29 cellular contexts compared by ENCODE assay signal in the genomic region with DNA sequence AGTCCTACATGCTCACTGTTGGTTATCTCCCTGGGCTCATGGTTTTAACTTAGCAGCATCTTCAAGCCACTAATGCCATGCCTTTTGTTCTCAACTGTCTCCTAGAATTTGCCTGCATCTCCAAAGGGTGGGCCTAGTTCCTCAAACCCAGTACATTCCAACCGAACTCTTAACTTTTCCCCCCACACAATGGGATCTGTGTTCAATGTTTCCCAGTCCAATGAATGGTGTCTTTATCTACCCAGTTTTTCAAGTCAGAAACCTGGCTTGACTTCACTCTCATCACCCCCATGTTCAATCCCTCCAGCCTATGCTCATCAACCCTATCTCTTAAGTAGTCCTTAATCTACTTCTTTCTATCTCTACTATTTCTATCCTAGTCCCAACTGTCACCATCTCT. TPM values are rescaled to one million over a fixed set of nuclear protein-coding genes. Genes with fewer than 3 reads are reported as not detected.
DNase-seq lines count a peak whose midpoint lies in the region; ATAC-seq and TF ChIP-seq lines count a peak whose summit lies in the region.
"Had no signal": no experiment of that assay in that cellular context is flagged by ENCODE, and none has a peak within 500 bp of the region (broad histone marks: within the 10 kb centered on the region; RNA-seq: fewer than 3 reads in every experiment).

No MANE protein-coding gene starts in this region.

- H3K36me3 Mint-ChIP-seq in T-helper 1 cell treated with Interleukin-12 subunit alpha and Interleukin-12 subunit beta and Interleukin-4 antibody, amounts not matched to agents 30 μg/mL and 1 μg/mL, for 36 hours (ENCODE audit: low read depth), result peaks cover 74% of the 10 kb centered on the region
- peaks cover 31% of the 10 kb centered on the region for H3K36me3 Mint-ChIP-seq in natural killer cell treated with Interleukin-12 subunit alpha and Interleukin-12 subunit beta and Interleukin-15 and Interleukin-18, amount 100 ng/mL, for 72 hours
- no peaks in the 10 kb centered on the region for H3K36me3 Mint-ChIP-seq in natural killer cell
- peaks cover 87% of the 10 kb centered on the region for H3K36me3 Mint-ChIP-seq in activated T-helper 2 cell treated with anti-CD3 and anti-CD28 coated beads, Interferon-gamma antibody, Interleukin-2, Interleukin-4, amounts not matched to agents 10 μg/mL and 5 μg/mL and 100 μg/mL, durations not matched to agents 14 hours and 24 hours and 36 hours (ENCODE audit: low read depth)

- H3K4me3 Mint-ChIP-seq in T-helper 1 cell treated with Interleukin-12 subunit alpha and Interleukin-12 subunit beta and Interleukin-4 antibody, amounts not matched to agents 30 μg/mL and 1 μg/mL, for 36 hours, result peak overlapping the region; percentile 72
- peak overlapping the region; percentile 10 for H3K4me3 Mint-ChIP-seq in natural killer cell treated with Interleukin-12 subunit alpha and Interleukin-12 subunit beta and Interleukin-15 and Interleukin-18, amount 100 ng/mL, for 72 hours
- H3K4me3 Mint-ChIP-seq in natural killer cell, result no peak overlapping the region
- H3K4me3 Mint-ChIP-seq in activated T-helper 2 cell treated with anti-CD3 and anti-CD28 coated beads, Interferon-gamma antibody, Interleukin-2, Interleukin-4, amounts not matched to agents 10 μg/mL and 5 μg/mL and 100 μg/mL, durations not matched to agents 14 hours and 24 hours and 36 hours (ENCODE audit: low read depth), result peak overlapping the region; percentile 19
- H3K4me3 Mint-ChIP-seq: CD14-positive monocyte; stimulated activated memory B cell treated with anti-CD40 and anti-IgM and Interleukin-4, amounts not matched to agents 10 μg/mL and 1 μg/mL and 100 μg/mL, for 72 hours had no signal

- peaks cover 84% of the 10 kb centered on the region for H3K4me1 Mint-ChIP-seq in T-helper 1 cell treated with Interleukin-12 subunit alpha and Interleukin-12 subunit beta and Interleukin-4 antibody, amounts not matched to agents 30 μg/mL and 1 μg/mL, for 36 hours (ENCODE audit: low read depth)
- peaks cover 25 to 30% of the 10 kb centered on the region in 2 donors for H3K4me1 Mint-ChIP-seq in natural killer cell treated with Interleukin-12 subunit alpha and Interleukin-12 subunit beta and Interleukin-15 and Interleukin-18, amount 100 ng/mL, for 72 hours (ENCODE audit: low read depth in 2 of 2)
- H3K4me1 Mint-ChIP-seq in natural killer cell, result peaks cover 5 to 18% of the 10 kb centered on the region in 2 donors
- peaks cover 73% of the 10 kb centered on the region for H3K4me1 Mint-ChIP-seq in activated T-helper 2 cell treated with anti-CD3 and anti-CD28 coated beads, Interferon-gamma antibody, Interleukin-2, Interleukin-4, amounts not matched to agents 10 μg/mL and 5 μg/mL and 100 μg/mL, durations not matched to agents 14 hours and 24 hours and 36 hours (ENCODE audit: low read depth)
- H3K4me1 Mint-ChIP-seq: stimulated activated memory B cell treated with anti-CD40 and anti-IgM and Interleukin-4, amounts not matched to agents 10 μg/mL and 1 μg/mL and 100 μg/mL, for 72 hours had no signal

- intact Hi-C loops in natural killer cell (cut with micrococcal nuclease), result no loop called here
- intact Hi-C loops in activated T-helper 2 cell treated with anti-CD3 and anti-CD28 coated beads, Interferon-gamma antibody, Interleukin-2, Interleukin-4, amounts not matched to agents 10 μg/mL and 5 μg/mL and 100 μg/mL, durations not matched to agents 14 hours and 24 hours and 36 hours (cut with micrococcal nuclease), result no loop called here

- no peaks in the 10 kb centered on the region for H3K27me3 Mint-ChIP-seq in T-helper 1 cell treated with Interleukin-12 subunit alpha and Interleukin-12 subunit beta and Interleukin-4 antibody, amounts not matched to agents 30 μg/mL and 1 μg/mL, for 36 hours (ENCODE audit: low read depth)
- H3K27me3 Mint-ChIP-seq in natural killer cell treated with Interleukin-12 subunit alpha and Interleukin-12 subunit beta and Interleukin-15 and Interleukin-18, amount 100 ng/mL, for 72 hours, result peaks cover 0 to 6% of the 10 kb centered on the region in 2 donors
- no peaks in the 10 kb centered on the region for H3K27me3 Mint-ChIP-seq in natural killer cell (ENCODE audit: low read depth in 2 of 2)
- H3K27me3 Mint-ChIP-seq in activated T-helper 2 cell treated with anti-CD3 and anti-CD28 coated beads, Interferon-gamma antibody, Interleukin-2, Interleukin-4, amounts not matched to agents 10 μg/mL and 5 μg/mL and 100 μg/mL, durations not matched to agents 14 hours and 24 hours and 36 hours (ENCODE audit: low read depth), result no peaks in the 10 kb centered on the region
- H3K27me3 Mint-ChIP-seq: stimulated activated memory B cell treated with anti-CD40 and anti-IgM and Interleukin-4, amounts not matched to agents 10 μg/mL and 1 μg/mL and 100 μg/mL, for 72 hours had no signal

- TF ChIP-seq CTCF in natural killer cell (IDR thresholded peaks at IDR 0.05), result no peak

- ATAC-seq in natural killer cell treated with Interleukin-12 subunit alpha and Interleukin-12 subunit beta and Interleukin-15 and Interleukin-18, amount 100 ng/mL, for 72 hours, result no peak
- ATAC-seq in natural killer cell (no peak), HG03025 (IDR thresholded peaks at IDR 0.05; ENCODE audit: low FRiP score, unreplicated experiment) (no peak)
- ATAC-seq: left lobe of liver; sciatic nerve; stimulated activated memory B cell treated with anti-CD40 and anti-IgM and Interleukin-4, amounts not matched to agents 10 μg/mL and 1 μg/mL and 100 μg/mL, for 72 hours; upper lobe of right lung had no signal

- peak overlapping the region; percentile 91 for H3K27ac Mint-ChIP-seq in T-helper 1 cell treated with Interleukin-12 subunit alpha and Interleukin-12 subunit beta and Interleukin-4 antibody, amounts not matched to agents 30 μg/mL and 1 μg/mL, for 36 hours
- H3K27ac Mint-ChIP-seq in natural killer cell treated with Interleukin-12 subunit alpha and Interleukin-12 subunit beta and Interleukin-15 and Interleukin-18, amount 100 ng/mL, for 72 hours, result no peak overlapping the region
- H3K27ac Mint-ChIP-seq in natural killer cell, result no peak overlapping the region
- peak overlapping the region; percentile 97 for H3K27ac Mint-ChIP-seq in activated T-helper 2 cell treated with anti-CD3 and anti-CD28 coated beads, Interferon-gamma antibody, Interleukin-2, Interleukin-4, amounts not matched to agents 10 μg/mL and 5 μg/mL and 100 μg/mL, durations not matched to agents 14 hours and 24 hours and 36 hours
- H3K27ac Mint-ChIP-seq: progenitor cell of endocrine pancreas; stimulated activated memory B cell treated with anti-CD40 and anti-IgM and Interleukin-4, amounts not matched to agents 10 μg/mL and 1 μg/mL and 100 μg/mL, for 72 hours had no signal

- DNase-seq in T-helper 1 cell (no peak), natural killer cell (no peak), ecto neural progenitor cell (ENCODE audit: low spot score) (no peak), NOMO-1 (lab: John Stamatoyannopoulos, UW; ENCODE audit: unreplicated experiment in 2 of 2) (no peak)
- no peak for DNase-seq in natural killer cell treated with Interleukin-12 subunit alpha and Interleukin-12 subunit beta and Interleukin-15 and Interleukin-18, amount 100 ng/mL, for 72 hours (ENCODE audit: low spot score)
- no peak for DNase-seq in activated T-helper 2 cell treated with anti-CD3 and anti-CD28 coated beads, Interferon-gamma antibody, Interleukin-2, Interleukin-4, amounts not matched to agents 10 μg/mL and 5 μg/mL and 100 μg/mL, durations not matched to agents 14 hours and 24 hours and 36 hours (ENCODE audit: low spot score)
- DNase-seq: activated CD4-positive, alpha-beta T cell treated with anti-CD3 and anti-CD28 coated beads for 48 hours; DMS 273 treated with DMSO at 0.1 percent for 48 hours; GM23248; KG1; mesenchymal stem cell; MM.1S; NCI-H1417 treated with DMSO at 0.1 percent for 48 hours; NCI-H2081; NCI-H226; Peyer's patch; SIG-M5; stimulated activated CD4-positive, alpha-beta T cell treated with anti-CD3 and anti-CD28 coated beads, Interleukin-12 subunit alpha, Interleukin-12 subunit beta, amount 100 ng/mL, for 4 hours; stimulated activated CD4-positive, alpha-beta T cell treated with anti-CD3 and anti-CD28 coated beads, Interleukin-4, amount 100 ng/mL, for 24 hours; upper lobe of right lung had no signal

- peaks cover 5% of the 10 kb centered on the region for H3K9me3 Mint-ChIP-seq in T-helper 1 cell treated with Interleukin-12 subunit alpha and Interleukin-12 subunit beta and Interleukin-4 antibody, amounts not matched to agents 30 μg/mL and 1 μg/mL, for 36 hours
- no peaks in the 10 kb centered on the region for H3K9me3 Mint-ChIP-seq in natural killer cell treated with Interleukin-12 subunit alpha and Interleukin-12 subunit beta and Interleukin-15 and Interleukin-18, amount 100 ng/mL, for 72 hours
- H3K9me3 Mint-ChIP-seq in natural killer cell, result peaks cover 0 to 3% of the 10 kb centered on the region in 2 donors
- H3K9me3 Mint-ChIP-seq in activated T-helper 2 cell treated with anti-CD3 and anti-CD28 coated beads, Interferon-gamma antibody, Interleukin-2, Interleukin-4, amounts not matched to agents 10 μg/mL and 5 μg/mL and 100 μg/mL, durations not matched to agents 14 hours and 24 hours and 36 hours, result peaks cover 16% of the 10 kb centered on the region
- H3K9me3 Mint-ChIP-seq: CD14-positive monocyte had no signal

RNA-seq across cellular contexts. Expression of a gene that starts 12.9 kb away (rescaled TPM):
- total RNA-seq in natural killer cell treated with Interleukin-12 subunit alpha and Interleukin-12 subunit beta and Interleukin-15 and Interleukin-18, amount 100 ng/mL, for 72 hours, result 10 to 100 TPM in 1 of 2 donors, 1 to 10 TPM in 1; 9.0 to 10.1 TPM
- total RNA-seq in natural killer cell, result 1 to 10 TPM in 1 of 3 donors, under 1 TPM in 1, not detected in 1; 0.77 to 1.5 TPM
- total RNA-seq in activated T-helper 2 cell treated with anti-CD3 and anti-CD28 coated beads, Interferon-gamma antibody, Interleukin-2, Interleukin-4, amounts not matched to agents 10 μg/mL and 5 μg/mL and 100 μg/mL, durations not matched to agents 14 hours and 24 hours and 36 hours, result 123 and 127 TPM in 2 replicates
- total RNA-seq: dermis microvascular lymphatic vessel endothelial cell, GM23248, progenitor cell of endocrine pancreas, suprapubic skin had no signal

Comparison
In these comparisons a context has a peak if more than half of its experiments do, and no peak if none do; other contexts are left out.
1. H3K27ac Mint-ChIP-seq: peak in T-helper 1 cell treated with Interleukin-12 subunit alpha and Interleukin-12 subunit beta and Interleukin-4 antibody, amounts not matched to agents 30 μg/mL and 1 μg/mL, for 36 hours (single experiment) and activated T-helper 2 cell treated with anti-CD3 and anti-CD28 coated beads, Interferon-gamma antibody, Interleukin-2, Interleukin-4, amounts not matched to agents 10 μg/mL and 5 μg/mL and 100 μg/mL, durations not matched to agents 14 hours and 24 hours and 36 hours (single experiment); none in natural killer cell treated with Interleukin-12 subunit alpha and Interleukin-12 subunit beta and Interleukin-15 and Interleukin-18, amount 100 ng/mL, for 72 hours (0 of 2) and natural killer cell (0 of 2).
2. RNA of a gene that starts 12.9 kb away (total RNA-seq): 123 to 127 TPM in activated T-helper 2 cell treated with anti-CD3 and anti-CD28 coated beads, Interferon-gamma antibody, Interleukin-2, Interleukin-4, amounts not matched to agents 10 μg/mL and 5 μg/mL and 100 μg/mL, durations not matched to agents 14 hours and 24 hours and 36 hours; 9.0 to 10.1 TPM in natural killer cell treated with Interleukin-12 subunit alpha and Interleukin-12 subunit beta and Interleukin-15 and Interleukin-18, amount 100 ng/mL, for 72 hours and 0.77 to 1.5 TPM in natural killer cell; every median in the first group is over 10 times any median in the second.